18 cellular contexts compared by ENCODE assay signal in the genomic region with DNA sequence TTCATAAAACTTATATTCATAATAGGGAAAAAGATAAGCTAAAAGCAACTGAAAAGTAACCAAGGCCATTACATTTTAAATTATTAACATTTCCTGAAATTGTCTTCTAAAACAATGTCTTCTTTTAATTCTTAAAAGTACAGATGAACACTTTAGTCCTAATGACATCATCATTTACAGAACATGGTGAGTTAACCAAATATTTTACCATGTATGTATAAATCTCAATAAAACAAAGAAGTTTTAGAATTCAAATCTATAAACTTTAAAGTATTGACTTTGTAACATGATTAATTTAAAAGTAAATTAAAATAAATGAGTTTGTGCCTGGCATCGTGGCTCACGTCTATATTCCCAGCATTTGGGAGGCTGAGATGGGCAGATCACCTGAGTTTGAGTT.
DNase-seq lines count a peak whose midpoint lies in the region; ATAC-seq, FAIRE-seq and TF ChIP-seq lines count a peak whose summit lies in the region.
"Had no signal": no experiment of that assay in that cellular context is flagged by ENCODE, and none has a peak within 500 bp of the region (broad histone marks: within the 10 kb centered on the region; RNA-seq: fewer than 3 reads in every experiment).

No MANE protein-coding gene starts in this region.

- no peak overlapping the region for H3K4me3 ChIP-seq in CD4-positive, CD25-positive, alpha-beta regulatory T cell (ENCODE audit: low read depth, low read length)
- H3K4me3 ChIP-seq in KMS-11 (IDR thresholded peaks at IDR 0.05; ENCODE audit: insufficient read depth, low read depth, low read length) (no peak overlapping the region), K562 (no peak overlapping the region)
- H3K4me3 ChIP-seq: GM23338 had no signal

- BruUV-seq in K562 (replicated peaks; lab: Mats Ljungman, UMichigan), result no TSS peak

- CTCF ChIA-PET in K562 (lab: Yijun Ruan, JAX; ENCODE audit: low intra/inter-chr PET ratio), result no interaction called here

- H3K4me3 Mint-ChIP-seq in CD4-positive, CD25-positive, alpha-beta regulatory T cell, result no peak overlapping the region
- H3K4me3 Mint-ChIP-seq: CD4-positive, alpha-beta T cell; GM23338; HFFc6 had no signal

- no peak for FAIRE-seq in K562 (lab: Jason Lieb, UNC)
- FAIRE-seq: D721Med had no signal

- H3K27ac ChIP-seq in CD4-positive, CD25-positive, alpha-beta regulatory T cell (ENCODE audit: insufficient read depth, low read length, poor library complexity, severe bottlenecking), result peak overlapping the region; percentile 58
- H3K27ac ChIP-seq in KMS-11 (no peak overlapping the region), K562 (ENCODE audit: extremely low read depth, low read depth, low read length) (no peak overlapping the region)
- H3K27ac ChIP-seq: HL-60 had no signal

- H3K9me3 Mint-ChIP-seq in CD4-positive, CD25-positive, alpha-beta regulatory T cell, result peaks cover 0 to 1% (median 0%) of the 10 kb centered on the region in 7 donors
- H3K9me3 Mint-ChIP-seq: CD4-positive, alpha-beta T cell; GM23338; HFFc6 had no signal

- TF ChIP-seq POLR2A in K562 (conservative IDR thresholded peaks at IDR 0.05), result no peak

- POLR2A ChIA-PET in K562 (lab: Yijun Ruan, JAX), result interaction anchor here (1.4 to 3.0 kb wide), 2 partner anchors 11 to 12 kb away, joined by 3 to 19 read pairs; a partner anchor contains a TSS

- no peak for TF ChIP-seq CTCF in KMS-11 (conservative IDR thresholded peaks at IDR 0.05; ENCODE audit: low read depth, low read length)
- TF ChIP-seq CTCF in K562 (IDR thresholded peaks at IDR 0.05 in 2 of 3, conservative IDR thresholded peaks at IDR 0.05 in 1 of 3; ENCODE audit: insufficient read depth in 2 of 3, low read depth in 1 of 3, low read length in 3 of 3), result no peak

- H3K4me2 ChIP-seq in KMS-11 (peak overlapping the region; percentile 26; the same call in 1 of the 2 replicates), K562 (ENCODE audit: insufficient read depth, low read length) (no peak overlapping the region)
- H3K4me2 ChIP-seq: GM23338 had no signal

- H3K27ac Mint-ChIP-seq in CD4-positive, CD25-positive, alpha-beta regulatory T cell, result peak overlapping the region in 1 of 3 donors; percentile 63
- H3K27ac Mint-ChIP-seq: CD4-positive, alpha-beta T cell; GM23338; HFFc6 had no signal

- H3K4me1 ChIP-seq in CD4-positive, CD25-positive, alpha-beta regulatory T cell (ENCODE audit: control insufficient read depth, insufficient read depth, low read length, poor library complexity, severe bottlenecking), result peaks cover 8% of the 10 kb centered on the region
- H3K4me1 ChIP-seq in KMS-11 (ENCODE audit: low read depth, poor library complexity, severe bottlenecking) (peaks cover 30% of the 10 kb centered on the region), K562 (replicated peaks in 1 of 2; ENCODE audit: control insufficient read depth in 2 of 2, insufficient read depth in 2 of 2, low read length in 2 of 2) (peaks cover 1 to 3% of the 10 kb centered on the region in 2 experiments; a peak in 2 of 5 replicates)
- H3K4me1 ChIP-seq: BE2C, Caco-2 had no signal

- TF ChIP-seq EP300 in K562 (IDR thresholded peaks at IDR 0.05; ENCODE audit: low read length), result no peak

- no peak for TF ChIP-seq RAD21 in K562 (CRISPR knock-in tag; conservative IDR thresholded peaks at IDR 0.05 in 1 of 2, IDR thresholded peaks at IDR 0.05 in 1 of 2)

- H3K9me3 ChIP-seq in CD4-positive, CD25-positive, alpha-beta regulatory T cell (ENCODE audit: control insufficient read depth in 2 of 2, low read length in 2 of 2), result no peaks in the 10 kb centered on the region
- no peaks in the 10 kb centered on the region for H3K9me3 ChIP-seq in K562 (replicated peaks; ENCODE audit: control insufficient read depth, insufficient read depth, low read depth, low read length)
- H3K9me3 ChIP-seq: BE2C, Caco-2 had no signal

- H3K27me3 ChIP-seq in CD4-positive, CD25-positive, alpha-beta regulatory T cell (ENCODE audit: control insufficient read depth, insufficient read depth, low read length), result no peaks in the 10 kb centered on the region
- H3K27me3 ChIP-seq in KMS-11 (ENCODE audit: insufficient read depth, low read depth) (no peaks in the 10 kb centered on the region), K562 (ENCODE audit: control insufficient read depth in 2 of 2, insufficient read depth in 2 of 2, low read length in 2 of 2) (no peaks in the 10 kb centered on the region)
- H3K27me3 ChIP-seq: BE2C had no signal

- H3K27me3 Mint-ChIP-seq in CD4-positive, CD25-positive, alpha-beta regulatory T cell, result peaks cover 4% of the 10 kb centered on the region

- H3K9ac ChIP-seq in KMS-11 (no peak overlapping the region), K562 (ENCODE audit: insufficient read depth in 1 of 2, low read depth in 2 of 2, low read length in 2 of 2) (no peak overlapping the region)

- H3K36me3 ChIP-seq in CD4-positive, CD25-positive, alpha-beta regulatory T cell (ENCODE audit: control insufficient read depth, insufficient read depth, low read length), result no peaks in the 10 kb centered on the region
- H3K36me3 ChIP-seq in KMS-11 (ENCODE audit: insufficient read depth) (no peaks in the 10 kb centered on the region), K562 (ENCODE audit: control insufficient read depth, insufficient read depth, low read length) (peaks cover 92% of the 10 kb centered on the region)
- H3K36me3 ChIP-seq: BE2C had no signal

- in situ Hi-C loops in K562 (cut with MboI), result loop anchor here (25.0 kb wide), 1 partner anchor 784 kb away; no protein-coding TSS in a partner anchor

- intact Hi-C loops in K562 (cut with micrococcal nuclease), result no loop called here

- H2AFZ ChIP-seq in KMS-11 (ENCODE audit: low read depth) (no peak overlapping the region), K562 (ENCODE audit: low read depth, low read length) (no peak overlapping the region)
- H2AFZ ChIP-seq: GM23338 had no signal

- ATAC-seq in CD4-positive, CD25-positive, alpha-beta regulatory T cell (ENCODE audit: low read depth in 2 of 2), result no peak
- ATAC-seq in K562, result no peak
- ATAC-seq: GM23338 had no signal

- H4K20me1 ChIP-seq in KMS-11 (ENCODE audit: insufficient read depth) (no peaks in the 10 kb centered on the region), K562 (replicated peaks; ENCODE audit: control insufficient read depth, insufficient read depth, low read length) (no peaks in the 10 kb centered on the region; the same call in 1 of the 2 replicates)

- WGBS in K562 (ENCODE audit: insufficient coverage, low coverage, missing lambda C conversion rate), result 96% methylated on average over 2 of the region's 2 CpGs

- H3K79me2 ChIP-seq in KMS-11 (ENCODE audit: insufficient read depth, low read depth) (peaks cover 4% of the 10 kb centered on the region; the same call in 1 of the 2 replicates), K562 (ENCODE audit: control insufficient read depth, insufficient read depth, low read length) (peaks cover 37% of the 10 kb centered on the region)

- H3K36me3 Mint-ChIP-seq in CD4-positive, CD25-positive, alpha-beta regulatory T cell, result no peaks in the 10 kb centered on the region

- H3K4me1 Mint-ChIP-seq in CD4-positive, CD25-positive, alpha-beta regulatory T cell, result peaks cover 8 to 21% (median 16%) of the 10 kb centered on the region in 4 donors
- H3K4me1 Mint-ChIP-seq: GM23338 had no signal

- no peak for DNase-seq in CD4-positive, CD25-positive, alpha-beta regulatory T cell
- no peak for DNase-seq in K562 (ENCODE audit: extremely low read depth in 1 of 4, low spot score in 3 of 4)
- no peak for DNase-seq in SW480 (ENCODE audit: low spot score)
- no peak for DNase-seq in stimulated activated CD4-positive, alpha-beta T cell treated with anti-CD3 and anti-CD28 coated beads, Interleukin-1b, Interleukin-23, amount 100 ng/mL, for 48 hours
- DNase-seq in NCI-H345 treated with DMSO at 0.1 percent for 48 hours (lab: John Stamatoyannopoulos, UW; ENCODE audit: unreplicated experiment), result no peak
- DNase-seq: ACHN; BE2C; C1 segment of cervical spinal cord; Caco-2; CD4-positive, alpha-beta T cell; GDM1; HCEC 1CT; HFFc6; IMR-90 had no signal

- H3K9me1 ChIP-seq in K562 (ENCODE audit: control insufficient read depth, insufficient read depth, low read length), result no peaks in the 10 kb centered on the region

TF ChIP-seq in K562, 482 proteins besides CTCF, POLR2A, EP300 and RAD21 (continues in another document):
- TF ChIP-seq, protein P1, sequence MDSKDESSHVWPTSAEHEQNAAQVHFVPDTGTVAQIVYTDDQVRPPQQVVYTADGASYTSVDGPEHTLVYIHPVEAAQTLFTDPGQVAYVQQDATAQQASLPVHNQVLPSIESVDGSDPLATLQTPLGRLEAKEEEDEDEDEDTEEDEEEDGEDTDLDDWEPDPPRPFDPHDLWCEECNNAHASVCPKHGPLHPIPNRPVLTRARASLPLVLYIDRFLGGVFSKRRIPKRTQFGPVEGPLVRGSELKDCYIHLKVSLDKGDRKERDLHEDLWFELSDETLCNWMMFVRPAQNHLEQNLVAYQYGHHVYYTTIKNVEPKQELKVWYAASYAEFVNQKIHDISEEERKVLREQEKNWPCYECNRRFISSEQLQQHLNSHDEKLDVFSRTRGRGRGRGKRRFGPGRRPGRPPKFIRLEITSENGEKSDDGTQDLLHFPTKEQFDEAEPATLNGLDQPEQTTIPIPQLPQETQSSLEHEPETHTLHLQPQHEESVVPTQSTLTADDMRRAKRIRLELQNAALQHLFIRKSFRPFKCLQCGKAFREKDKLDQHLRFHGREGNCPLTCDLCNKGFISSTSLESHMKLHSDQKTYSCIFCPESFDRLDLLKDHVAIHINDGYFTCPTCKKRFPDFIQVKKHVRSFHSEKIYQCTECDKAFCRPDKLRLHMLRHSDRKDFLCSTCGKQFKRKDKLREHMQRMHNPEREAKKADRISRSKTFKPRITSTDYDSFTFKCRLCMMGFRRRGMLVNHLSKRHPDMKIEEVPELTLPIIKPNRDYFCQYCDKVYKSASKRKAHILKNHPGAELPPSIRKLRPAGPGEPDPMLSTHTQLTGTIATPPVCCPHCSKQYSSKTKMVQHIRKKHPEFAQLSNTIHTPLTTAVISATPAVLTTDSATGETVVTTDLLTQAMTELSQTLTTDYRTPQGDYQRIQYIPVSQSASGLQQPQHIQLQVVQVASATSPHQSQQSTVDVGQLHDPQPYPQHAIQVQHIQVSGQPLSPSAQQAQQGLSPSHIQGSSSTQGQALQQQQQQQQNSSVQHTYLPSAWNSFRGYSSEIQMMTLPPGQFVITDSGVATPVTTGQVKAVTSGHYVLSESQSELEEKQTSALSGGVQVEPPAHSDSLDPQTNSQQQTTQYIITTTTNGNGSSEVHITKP (IDR thresholded peaks at IDR 0.05; ENCODE audit: partially characterized antibody), result no peak
- peak; percentile 36; the same call in 1 of the 2 replicates for TF ChIP-seq ATF7 (IDR thresholded peaks at IDR 0.05)
